ENCODE assay signal across 27 cellular contexts in genomic region chr19:41025411-41025810, GRCh38. TPM values are rescaled to one million over a fixed set of nuclear protein-coding genes. Genes with fewer than 3 reads are reported as not detected.
DNase-seq lines count a peak whose midpoint lies in the region; ATAC-seq and TF ChIP-seq lines count a peak whose summit lies in the region.
"Had no signal": no experiment of that assay in that cellular context is flagged by ENCODE, and none has a peak within 500 bp of the region (broad histone marks: within the 10 kb centered on the region; RNA-seq: fewer than 3 reads in every experiment).

No MANE protein-coding gene starts in this region.

- DNase-seq in activated CD8-positive, alpha-beta memory T cell treated with anti-CD3 and anti-CD28 coated beads for 24 hours, result peak; percentile 35
- no peak for DNase-seq in activated CD8-positive, alpha-beta memory T cell treated with anti-CD3 and anti-CD28 coated beads, Interleukin-2, amount 10 ng/mL, durations not matched to agents 7 days and 5 days
- no peak for DNase-seq in Calu3
- peak; percentile 36 for DNase-seq in coronary artery (ENCODE audit: low spot score)
- peak; percentile 41 for DNase-seq in left lobe of liver (ENCODE audit: low spot score)
- no peak for DNase-seq in RPMI8226
- DNase-seq: AML-193; Caco-2; CD4-positive, alpha-beta T cell; CD8-positive, alpha-beta T cell; DMS 273 treated with DMSO at 0.1 percent for 48 hours; DMS153; DMS53; DMS79; DND-41; EL; GDM1 had no signal

- no peak for ATAC-seq in activated CD8-positive, alpha-beta memory T cell treated with anti-CD3 and anti-CD28 coated beads, Interleukin-2, amount 10 ng/mL, durations not matched to agents 7 days and 5 days
- ATAC-seq in left lobe of liver, result no peak
- no peak for ATAC-seq in GM21825 (IDR thresholded peaks at IDR 0.05; ENCODE audit: unreplicated experiment)
- ATAC-seq: CD8-positive, alpha-beta T cell; GM12878 had no signal

- H3K36me3 Mint-ChIP-seq in activated CD8-positive, alpha-beta memory T cell treated with anti-CD3 and anti-CD28 coated beads, Interleukin-2, amount 10 ng/mL, durations not matched to agents 7 days and 5 days, result no peaks in the 10 kb centered on the region
- no peaks in the 10 kb centered on the region for H3K36me3 Mint-ChIP-seq in Calu3 (ENCODE audit: insufficient read depth, unreplicated experiment)
- H3K36me3 Mint-ChIP-seq: CD8-positive, alpha-beta T cell had no signal

- H3K27ac Mint-ChIP-seq in activated CD8-positive, alpha-beta memory T cell treated with anti-CD3 and anti-CD28 coated beads, Interleukin-2, amount 10 ng/mL, durations not matched to agents 7 days and 5 days, result no peak overlapping the region
- H3K27ac Mint-ChIP-seq in Calu3 (ENCODE audit: unreplicated experiment), result no peak overlapping the region
- H3K27ac Mint-ChIP-seq: B cell; CD4-positive, alpha-beta T cell; CD8-positive, alpha-beta T cell had no signal

- intact Hi-C loops in Calu3 (cut with micrococcal nuclease; ENCODE audit: unreplicated experiment), result no loop called here

- H3K9me3 Mint-ChIP-seq in activated CD8-positive, alpha-beta memory T cell treated with anti-CD3 and anti-CD28 coated beads, Interleukin-2, amount 10 ng/mL, durations not matched to agents 7 days and 5 days (ENCODE audit: low read depth), result no peaks in the 10 kb centered on the region
- no peaks in the 10 kb centered on the region for H3K9me3 Mint-ChIP-seq in Calu3 (ENCODE audit: low read depth, unreplicated experiment)
- H3K9me3 Mint-ChIP-seq: CD4-positive, alpha-beta T cell; CD8-positive, alpha-beta T cell had no signal

- no peak for TF ChIP-seq CTCF in Calu3 (IDR thresholded peaks at IDR 0.05; ENCODE audit: unreplicated experiment)
- TF ChIP-seq CTCF in coronary artery (IDR thresholded peaks at IDR 0.05), result no peak

- no peak overlapping the region for H3K4me3 Mint-ChIP-seq in activated CD8-positive, alpha-beta memory T cell treated with anti-CD3 and anti-CD28 coated beads, Interleukin-2, amount 10 ng/mL, durations not matched to agents 7 days and 5 days
- H3K4me3 Mint-ChIP-seq in Calu3 (ENCODE audit: low read depth, unreplicated experiment), result peak overlapping the region; percentile 9
- H3K4me3 Mint-ChIP-seq: B cell; CD4-positive, alpha-beta T cell; CD8-positive, alpha-beta T cell had no signal

- no TSS peak for BruUV-seq in Calu3 (replicated peaks; lab: Mats Ljungman, UMichigan)

- H3K27me3 Mint-ChIP-seq in activated CD8-positive, alpha-beta memory T cell treated with anti-CD3 and anti-CD28 coated beads, Interleukin-2, amount 10 ng/mL, durations not matched to agents 7 days and 5 days, result peaks cover 39% of the 10 kb centered on the region
- H3K27me3 Mint-ChIP-seq in Calu3 (ENCODE audit: unreplicated experiment), result peaks cover 53% of the 10 kb centered on the region

- CTCF ChIA-PET in activated CD8-positive, alpha-beta memory T cell treated with anti-CD3 and anti-CD28 coated beads, Interleukin-2, amount 10 ng/mL, durations not matched to agents 7 days and 5 days (lab: Charles Lee), result no interaction called here
- CTCF ChIA-PET in Calu3 (lab: Charles Lee), result no interaction called here

- no peak overlapping the region for H3K4me3 ChIP-seq in coronary artery
- H3K4me3 ChIP-seq: A549; BLaER1 treated with 17β-estradiol and CSF1 and Interleukin-3, amounts not matched to agents 10 nM and 100 nM; GM12878 had no signal

- no peak overlapping the region for H3K27ac ChIP-seq in coronary artery
- H3K27ac ChIP-seq: 22Rv1; A549; BLaER1 treated with 17β-estradiol and CSF1 and Interleukin-3, amounts not matched to agents 10 nM and 100 nM; C4-2B had no signal

- H3K4me1 Mint-ChIP-seq in activated CD8-positive, alpha-beta memory T cell treated with anti-CD3 and anti-CD28 coated beads, Interleukin-2, amount 10 ng/mL, durations not matched to agents 7 days and 5 days, result no peaks in the 10 kb centered on the region
- H3K4me1 Mint-ChIP-seq in Calu3 (ENCODE audit: low read depth, unreplicated experiment), result peaks cover 33% of the 10 kb centered on the region
- H3K4me1 Mint-ChIP-seq: B cell had no signal

RNA-seq across cellular contexts. Expression of gene CYP2B6, which starts 34.3 kb away (rescaled TPM):
- not detected for total RNA-seq in activated CD8-positive, alpha-beta memory T cell treated with anti-CD3 and anti-CD28 coated beads, Interleukin-2, amount 10 ng/mL, durations not matched to agents 7 days and 5 days
- total RNA-seq in Calu3 (2022) (4.2 and 7.6 TPM in 2 replicates), left lobe of liver (801 TPM)
- total RNA-seq: A172; B cell; CD4-positive, alpha-beta T cell; CD8-positive, alpha-beta T cell; Daoy; G401 had no signal

Comparison
In these comparisons a context has a peak if more than half of its experiments do, and no peak if none do; other contexts are left out.
1. DNase-seq: peak in activated CD8-positive, alpha-beta memory T cell treated with anti-CD3 and anti-CD28 coated beads for 24 hours (single experiment), coronary artery (single experiment) and left lobe of liver (single experiment); none in activated CD8-positive, alpha-beta memory T cell treated with anti-CD3 and anti-CD28 coated beads, Interleukin-2, amount 10 ng/mL, durations not matched to agents 7 days and 5 days (single experiment), Calu3 (single experiment) and RPMI8226 (single experiment).
2. RNA of gene CYP2B6, which starts 34.3 kb away (total RNA-seq): 801 TPM in left lobe of liver (single experiment); 4.2 to 7.6 TPM in Calu3 and not detected in activated CD8-positive, alpha-beta memory T cell treated with anti-CD3 and anti-CD28 coated beads, Interleukin-2, amount 10 ng/mL, durations not matched to agents 7 days and 5 days; every median in the first group is over 10 times any median in the second.